In the genomic region with DNA sequence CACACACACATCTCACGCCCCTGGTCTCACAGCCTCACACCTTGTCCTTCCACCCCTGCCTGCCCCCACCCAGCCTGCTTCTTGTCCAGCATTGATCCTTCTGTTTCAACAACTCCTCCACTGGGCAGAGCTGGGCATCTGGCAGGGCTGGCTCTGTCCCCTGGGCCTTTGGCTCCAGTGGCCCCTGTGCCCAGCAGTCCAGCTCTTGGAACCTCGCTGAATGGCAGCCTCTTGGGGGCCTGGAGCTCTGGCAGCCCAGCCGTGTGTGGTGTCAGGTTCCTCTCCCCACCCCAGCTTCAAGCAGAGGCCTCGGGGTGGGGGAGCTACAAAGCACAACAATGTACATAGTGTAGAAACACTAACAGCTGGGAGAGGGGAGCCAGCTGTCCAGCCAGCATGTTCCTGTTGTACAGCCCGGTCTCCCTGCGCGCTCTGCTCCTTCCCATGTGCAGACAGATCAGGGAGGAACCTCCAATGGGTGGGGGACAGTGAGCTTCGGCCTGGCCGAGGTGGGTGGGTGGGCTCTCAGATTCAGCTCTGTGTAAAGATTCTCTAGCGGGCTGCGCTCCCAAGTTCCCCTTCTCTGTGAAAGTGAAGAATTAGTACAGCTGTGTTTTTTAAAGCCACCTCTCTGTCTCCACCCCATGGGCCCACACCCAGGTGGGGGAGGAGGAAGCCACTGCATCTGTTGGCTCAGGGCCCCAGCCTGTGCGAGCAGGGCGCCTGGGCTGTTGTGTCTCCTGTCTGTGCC, we compare ENCODE assay signal across 8 cellular contexts. TPM values are rescaled to one million over a fixed set of nuclear protein-coding genes. Genes with fewer than 3 reads are reported as not detected.
DNase-seq lines count a peak whose midpoint lies in the region; ATAC-seq and TF ChIP-seq lines count a peak whose summit lies in the region.

No MANE protein-coding gene starts in this region.

- H3K27me3 ChIP-seq in thoracic aorta (replicated peaks; ENCODE audit: insufficient read depth): no peaks in the 10 kb centered on the region
- no peaks in the 10 kb centered on the region for H3K27me3 ChIP-seq in Karpas-422 (ENCODE audit: low read length)

- POLR2A ChIA-PET in MCF 10A (lab: Yijun Ruan, JAX): interaction anchor here (0.5 to 3.1 kb wide), 6 partner anchors 11 to 195 kb away, joined by 3 to 15 read pairs (median 4); partner anchors contain the start of gene PPIA

- peak overlapping the region; percentile 57 for H3K27ac Mint-ChIP-seq in activated CD8-positive, alpha-beta memory T cell treated with anti-CD3 and anti-CD28 coated beads, Interleukin-2, amount 10 ng/mL, durations not matched to agents 7 days and 5 days
- H3K27ac Mint-ChIP-seq in MCF 10A (ENCODE audit: low read depth, unreplicated experiment): peak overlapping the region; percentile 20

- peaks cover 39% of the 10 kb centered on the region for H3K4me1 Mint-ChIP-seq in activated CD8-positive, alpha-beta memory T cell treated with anti-CD3 and anti-CD28 coated beads, Interleukin-2, amount 10 ng/mL, durations not matched to agents 7 days and 5 days
- peaks cover 27% of the 10 kb centered on the region for H3K4me1 Mint-ChIP-seq in MCF 10A (ENCODE audit: insufficient read depth, unreplicated experiment)

- no peak for TF ChIP-seq POLR2A in lower leg skin (IDR thresholded peaks at IDR 0.05)

- BruUV-seq in MCF 10A (replicated peaks; lab: Mats Ljungman, UMichigan): TSS peak; percentile 19

- CTCF ChIA-PET in activated CD8-positive, alpha-beta memory T cell treated with anti-CD3 and anti-CD28 coated beads, Interleukin-2, amount 10 ng/mL, durations not matched to agents 7 days and 5 days (lab: Charles Lee): interaction anchor here (0.5 to 1.5 kb wide), 6 partner anchors 18 to 336 kb away, joined by 3 read pairs; partner anchors contain the start of gene ZMIZ2
- CTCF ChIA-PET in MCF 10A (lab: Yijun Ruan, JAX): interaction anchor here (0.6 to 1.0 kb wide), 4 partner anchors 15 to 369 kb away, joined by 3 to 6 read pairs (median 4); no protein-coding TSS in a partner anchor

- ATAC-seq in activated CD8-positive, alpha-beta memory T cell treated with anti-CD3 and anti-CD28 coated beads, Interleukin-2, amount 10 ng/mL, durations not matched to agents 7 days and 5 days: peak; percentile 67
- ATAC-seq in thoracic aorta (ENCODE audit: insufficient number of reproducible peaks, low FRiP score, low read depth) (no peak), HG02870 (IDR thresholded peaks at IDR 0.05; ENCODE audit: unreplicated experiment) (no peak)

- H2AFZ ChIP-seq in Karpas-422 (ENCODE audit: low read length): no peak overlapping the region

- H3K27me3 Mint-ChIP-seq in activated CD8-positive, alpha-beta memory T cell treated with anti-CD3 and anti-CD28 coated beads, Interleukin-2, amount 10 ng/mL, durations not matched to agents 7 days and 5 days: peaks cover 7% of the 10 kb centered on the region
- no peaks in the 10 kb centered on the region for H3K27me3 Mint-ChIP-seq in MCF 10A (ENCODE audit: insufficient read depth, unreplicated experiment)

- H4K20me1 ChIP-seq in Karpas-422 (ENCODE audit: insufficient read depth, low read depth, low read length): no peaks in the 10 kb centered on the region

- H3K27ac ChIP-seq in thoracic aorta: peak overlapping the region; percentile 54 to 77
- H3K27ac ChIP-seq in Karpas-422 (ENCODE audit: low read length): no peak overlapping the region

- H3K4me2 ChIP-seq in Karpas-422 (ENCODE audit: low read depth, low read length, poor library complexity, severe bottlenecking): no peak overlapping the region

- no peaks in the 10 kb centered on the region for H3K9me3 ChIP-seq in thoracic aorta
- H3K9me3 ChIP-seq in Karpas-422 (ENCODE audit: low read length): no peaks in the 10 kb centered on the region

- H3K4me3 Mint-ChIP-seq in activated CD8-positive, alpha-beta memory T cell treated with anti-CD3 and anti-CD28 coated beads, Interleukin-2, amount 10 ng/mL, durations not matched to agents 7 days and 5 days: no peak overlapping the region
- no peak overlapping the region for H3K4me3 Mint-ChIP-seq in MCF 10A (ENCODE audit: unreplicated experiment)

- WGBS in lower leg skin, 2 donors: 25 to 32% methylated on average over 12 to 13 of the region's 13 CpGs

- H3K79me2 ChIP-seq in Karpas-422 (ENCODE audit: low read length): no peaks in the 10 kb centered on the region

- no peaks in the 10 kb centered on the region for H3K9me3 Mint-ChIP-seq in activated CD8-positive, alpha-beta memory T cell treated with anti-CD3 and anti-CD28 coated beads, Interleukin-2, amount 10 ng/mL, durations not matched to agents 7 days and 5 days (ENCODE audit: low read depth)
- no peaks in the 10 kb centered on the region for H3K9me3 Mint-ChIP-seq in MCF 10A (ENCODE audit: unreplicated experiment)

- no peak overlapping the region for H3K4me3 ChIP-seq in lower leg skin (ENCODE audit: low read depth, poor library complexity, severe bottlenecking)
- H3K4me3 ChIP-seq in thoracic aorta: peak overlapping the region; percentile 30
- no peak overlapping the region for H3K4me3 ChIP-seq in Karpas-422 (ENCODE audit: low read length)

- no peaks in the 10 kb centered on the region for H3K9me2 ChIP-seq in Karpas-422 (replicated peaks; ENCODE audit: insufficient read depth, low read length)

- no peak overlapping the region for H3K9ac ChIP-seq in Karpas-422 (ENCODE audit: low read length)

- intact Hi-C loops in MCF 10A (cut with micrococcal nuclease) (no loop called here), lower leg skin (cut with DNase I; ENCODE audit: low total_unique reads) (no loop called here)

- H3K36me3 ChIP-seq in thoracic aorta (peaks cover 31% of the 10 kb centered on the region), Karpas-422 (ENCODE audit: insufficient read depth, low read length) (peaks cover 7% of the 10 kb centered on the region; the same call in 1 of the 2 replicates)

- no peak for TF ChIP-seq CTCF in MCF 10A (IDR thresholded peaks at IDR 0.05; ENCODE audit: unreplicated experiment)
- TF ChIP-seq CTCF in lower leg skin (IDR thresholded peaks at IDR 0.05): no peak
- TF ChIP-seq CTCF in thoracic aorta (IDR thresholded peaks at IDR 0.05): no peak

- DNase-seq in activated CD8-positive, alpha-beta memory T cell treated with anti-CD3 and anti-CD28 coated beads, Interleukin-2, amount 10 ng/mL, durations not matched to agents 7 days and 5 days: peak; percentile 63
- no peak for DNase-seq in activated CD8-positive, alpha-beta memory T cell treated with anti-CD3 and anti-CD28 coated beads for 24 hours
- DNase-seq in NCI-H2081 (lab: John Stamatoyannopoulos, UW): peak; percentile 57 to 80
- no peak for DNase-seq in MCF 10A (ENCODE audit: unreplicated experiment)
- peak; percentile 72 to 92 for DNase-seq in lower leg skin (ENCODE audit: low spot score in 2 of 2)
- DNase-seq in thoracic aorta (ENCODE audit: low spot score): no peak
- DNase-seq in Karpas-422: no peak

- peaks cover 22% of the 10 kb centered on the region for H3K36me3 Mint-ChIP-seq in activated CD8-positive, alpha-beta memory T cell treated with anti-CD3 and anti-CD28 coated beads, Interleukin-2, amount 10 ng/mL, durations not matched to agents 7 days and 5 days
- peaks cover 55% of the 10 kb centered on the region for H3K36me3 Mint-ChIP-seq in MCF 10A (ENCODE audit: insufficient read depth, unreplicated experiment)

- H3K4me1 ChIP-seq in thoracic aorta (ENCODE audit: control insufficient read depth in 1 of 2, low read depth in 2 of 2): peaks cover 27 to 36% of the 10 kb centered on the region in 2 donors
- no peaks in the 10 kb centered on the region for H3K4me1 ChIP-seq in Karpas-422 (ENCODE audit: low read length)

RNA-seq across cellular contexts. Expression of gene ZMIZ2, which starts 19.4 kb away (rescaled TPM):
- total RNA-seq in activated CD8-positive, alpha-beta memory T cell treated with anti-CD3 and anti-CD28 coated beads, Interleukin-2, amount 10 ng/mL, durations not matched to agents 7 days and 5 days: 100 to 1,000 TPM; 103 to 120 TPM
- total RNA-seq in MCF 10A (2022): 94.4 and 100 TPM in 2 replicates
- total RNA-seq in lower leg skin: 10 to 100 TPM; 21.1 to 36.0 (median 24.7) TPM
- 10 to 100 TPM; 23.4 to 38.9 TPM for total RNA-seq in thoracic aorta
- total RNA-seq in Karpas-422 (2014; rRNA removed; shearing (Covaris generic); ENCODE audit: low replicate concordance): 16.2 and 19.9 TPM in 2 replicates

RNA-seq across cellular contexts. Expression of gene PPIA, which starts 28.4 kb away (rescaled TPM):
- total RNA-seq in activated CD8-positive, alpha-beta memory T cell treated with anti-CD3 and anti-CD28 coated beads, Interleukin-2, amount 10 ng/mL, durations not matched to agents 7 days and 5 days: 1,000 to 10,000 TPM; 1,935 to 2,367 TPM
- 2,090 and 2,238 TPM in 2 replicates for total RNA-seq in MCF 10A (2022)
- 1,000 to 10,000 TPM; 1,809 to 2,568 (median 2,150) TPM for total RNA-seq in lower leg skin
- 1,000 to 10,000 TPM; 1,002 to 1,065 TPM for total RNA-seq in thoracic aorta
- total RNA-seq in Karpas-422 (2014; rRNA removed; shearing (Covaris generic); ENCODE audit: low replicate concordance): 2,370 and 3,564 TPM in 2 replicates

Comparison
In these comparisons a context has a peak if more than half of its experiments do, and no peak if none do; other contexts are left out.
1. DNase-seq: peak in activated CD8-positive, alpha-beta memory T cell treated with anti-CD3 and anti-CD28 coated beads, Interleukin-2, amount 10 ng/mL, durations not matched to agents 7 days and 5 days (single experiment), NCI-H2081 (2 of 2) and lower leg skin (2 of 2); none in activated CD8-positive, alpha-beta memory T cell treated with anti-CD3 and anti-CD28 coated beads for 24 hours (single experiment), MCF 10A (single experiment), thoracic aorta (single experiment) and Karpas-422 (single experiment).